In genomic region chr13:34065915-34066314, GRCh38 we compare ENCODE assay signal across 15 cellular contexts.
A peak's percentile ranks its signal among the peaks of the same experiment; 100 is the strongest.
DNase-seq lines count a peak whose midpoint lies in the region; ATAC-seq and TF ChIP-seq lines count a peak whose summit lies in the region.
"Had no signal": no experiment of that assay in that cellular context is flagged by ENCODE, and none has a peak within 500 bp of the region (broad histone marks: within the 10 kb centered on the region; RNA-seq: fewer than 3 reads in every experiment).

No MANE protein-coding gene starts in this region.

- WGBS in endodermal cell (ENCODE audit: insufficient coverage in 1 of 2, insufficient read length in 1 of 2), 2 experiments: 93 to 100% methylated on average over 1 of the region's 2 CpGs

- no peaks in the 10 kb centered on the region for H3K27me3 Mint-ChIP-seq in endodermal cell (ENCODE audit: insufficient read depth)
- no peaks in the 10 kb centered on the region for H3K27me3 Mint-ChIP-seq in stimulated activated memory B cell treated with anti-CD40 and anti-IgM and Interleukin-4, amounts not matched to agents 10 μg/mL and 1 μg/mL and 100 μg/mL, for 72 hours
- H3K27me3 Mint-ChIP-seq: B cell; CD4-positive, alpha-beta memory T cell had no signal

- H3K4me3 Mint-ChIP-seq in endodermal cell: no peak overlapping the region
- H3K4me3 Mint-ChIP-seq in stimulated activated memory B cell treated with anti-CD40 and anti-IgM and Interleukin-4, amounts not matched to agents 10 μg/mL and 1 μg/mL and 100 μg/mL, for 72 hours: no peak overlapping the region
- H3K4me3 Mint-ChIP-seq: B cell; CD4-positive, alpha-beta memory T cell had no signal

- H3K4me3 ChIP-seq in endodermal cell (ENCODE audit: low read length) (peak overlapping the region; percentile 5), lower lobe of right lung (no peak overlapping the region), ascending aorta (no peak overlapping the region)

- no peaks in the 10 kb centered on the region for H3K36me3 ChIP-seq in endodermal cell (ENCODE audit: control insufficient read depth, insufficient read depth, low read length)
- H3K36me3 ChIP-seq in lower lobe of right lung: no peaks in the 10 kb centered on the region
- no peaks in the 10 kb centered on the region for H3K36me3 ChIP-seq in ascending aorta

- intact Hi-C loops in lower lobe of right lung (cut with DNase I): no loop called here
- intact Hi-C loops in ascending aorta (cut with DNase I): no loop called here

- H3K27ac Mint-ChIP-seq in endodermal cell: no peak overlapping the region
- H3K27ac Mint-ChIP-seq in stimulated activated memory B cell treated with anti-CD40 and anti-IgM and Interleukin-4, amounts not matched to agents 10 μg/mL and 1 μg/mL and 100 μg/mL, for 72 hours: no peak overlapping the region
- H3K27ac Mint-ChIP-seq: B cell had no signal

- peaks cover 11% of the 10 kb centered on the region for H3K4me1 ChIP-seq in endodermal cell (ENCODE audit: control insufficient read depth, insufficient read depth, low read length)
- no peaks in the 10 kb centered on the region for H3K4me1 ChIP-seq in lower lobe of right lung
- H3K4me1 ChIP-seq in ascending aorta: no peaks in the 10 kb centered on the region

- H3K9me3 Mint-ChIP-seq in endodermal cell: peaks cover 12% of the 10 kb centered on the region
- no peaks in the 10 kb centered on the region for H3K9me3 Mint-ChIP-seq in stimulated activated memory B cell treated with anti-CD40 and anti-IgM and Interleukin-4, amounts not matched to agents 10 μg/mL and 1 μg/mL and 100 μg/mL, for 72 hours

- H3K9ac ChIP-seq in endodermal cell (ENCODE audit: extremely low read depth, low read length, poor library complexity, severe bottlenecking): no peak overlapping the region

- peak; percentile 65 for DNase-seq in LoVo (ENCODE audit: low spot score)
- DNase-seq in endodermal cell: no peak
- DNase-seq in lower lobe of right lung: no peak
- no peak for DNase-seq in ascending aorta (ENCODE audit: low spot score in 2 of 2)
- DNase-seq in NCI-H2196 treated with DMSO at 0.1 percent for 48 hours (lab: John Stamatoyannopoulos, UW; ENCODE audit: unreplicated experiment): no peak
- no peak for DNase-seq in activated CD4-positive, alpha-beta T cell treated with anti-CD3 and anti-CD28 coated beads, Interleukin-2, amount 50 U/mL, for 48 hours
- DNase-seq: CD4-positive, alpha-beta memory T cell; KBM-7; MM.1S; NCI-H1105; NCI-H187; NCI-H2171; NCI-H774 had no signal

- peaks cover 22% of the 10 kb centered on the region for H3K4me1 Mint-ChIP-seq in endodermal cell
- no peaks in the 10 kb centered on the region for H3K4me1 Mint-ChIP-seq in stimulated activated memory B cell treated with anti-CD40 and anti-IgM and Interleukin-4, amounts not matched to agents 10 μg/mL and 1 μg/mL and 100 μg/mL, for 72 hours
- H3K4me1 Mint-ChIP-seq: B cell; CD4-positive, alpha-beta memory T cell had no signal

- peaks cover 23% of the 10 kb centered on the region for H3K9me3 ChIP-seq in endodermal cell (ENCODE audit: control insufficient read depth, low read length)
- H3K9me3 ChIP-seq in lower lobe of right lung: no peaks in the 10 kb centered on the region
- H3K9me3 ChIP-seq in ascending aorta: no peaks in the 10 kb centered on the region

- no peak overlapping the region for H3K27ac ChIP-seq in endodermal cell (ENCODE audit: low read depth, low read length)
- no peak overlapping the region for H3K27ac ChIP-seq in lower lobe of right lung
- no peak overlapping the region for H3K27ac ChIP-seq in ascending aorta

- H3K36me3 Mint-ChIP-seq in endodermal cell (ENCODE audit: low read depth): no peaks in the 10 kb centered on the region
- H3K36me3 Mint-ChIP-seq in stimulated activated memory B cell treated with anti-CD40 and anti-IgM and Interleukin-4, amounts not matched to agents 10 μg/mL and 1 μg/mL and 100 μg/mL, for 72 hours: no peaks in the 10 kb centered on the region
- H3K36me3 Mint-ChIP-seq: CD4-positive, alpha-beta memory T cell had no signal

- TF ChIP-seq CTCF in endodermal cell (conservative IDR thresholded peaks at IDR 0.05) (no peak), lower lobe of right lung (IDR thresholded peaks at IDR 0.05) (no peak), ascending aorta (IDR thresholded peaks at IDR 0.05) (no peak)

- peak; percentile 26 to 58 for ATAC-seq in lower lobe of right lung
- no peak for ATAC-seq in stimulated activated memory B cell treated with anti-CD40 and anti-IgM and Interleukin-4, amounts not matched to agents 10 μg/mL and 1 μg/mL and 100 μg/mL, for 72 hours

- H3K27me3 ChIP-seq in endodermal cell (ENCODE audit: control insufficient read depth, insufficient read depth, low read length, poor library complexity, severe bottlenecking): no peaks in the 10 kb centered on the region
- H3K27me3 ChIP-seq in lower lobe of right lung (ENCODE audit: low read depth): no peaks in the 10 kb centered on the region
- no peaks in the 10 kb centered on the region for H3K27me3 ChIP-seq in ascending aorta
